Comparison of ENCODE assay signal across 19 cellular contexts in the genomic region with DNA sequence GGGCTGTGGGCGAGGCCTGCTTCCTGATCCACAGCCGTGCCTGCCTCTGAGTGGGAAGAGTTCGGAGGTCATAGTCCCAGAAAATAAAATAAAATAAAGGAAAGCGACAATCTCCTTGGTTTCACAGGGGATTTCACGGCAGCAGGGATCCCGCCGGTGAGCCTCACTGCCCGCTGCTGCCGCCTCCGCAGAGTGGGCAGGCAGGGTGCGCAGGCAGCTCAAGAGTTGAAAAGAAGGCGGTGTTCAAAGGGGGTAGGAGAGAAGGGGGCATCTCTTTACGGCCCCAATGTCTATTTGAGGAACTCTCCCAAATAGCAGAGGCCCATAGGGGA. TPM values are rescaled to one million over a fixed set of nuclear protein-coding genes. Genes with fewer than 3 reads are reported as not detected.
DNase-seq lines count a peak whose midpoint lies in the region; ATAC-seq and TF ChIP-seq lines count a peak whose summit lies in the region.
"Had no signal": no experiment of that assay in that cellular context is flagged by ENCODE, and none has a peak within 500 bp of the region (broad histone marks: within the 10 kb centered on the region; RNA-seq: fewer than 3 reads in every experiment).

No MANE protein-coding gene starts in this region.

- intact Hi-C loops in gastrocnemius medialis (cut with DNase I; ENCODE audit: low total_unique reads) = loop anchor here (10.0 kb wide), 2 partner anchors 952 to 1728 kb away; partner anchors contain the start of genes CD63 and RDH5
- intact Hi-C loops in spleen (cut with DNase I; ENCODE audit: low total_unique reads) = no loop called here

- H3K4me2 ChIP-seq in OCI-LY3 (ENCODE audit: low read length) = peak overlapping the region; percentile 95

- no peak for DNase-seq in CD4-positive, CD25-positive, alpha-beta regulatory T cell
- no peak for DNase-seq in fibroblast of villous mesenchyme (ENCODE audit: low read depth)
- DNase-seq in gastrocnemius medialis = no peak
- no peak for DNase-seq in spleen
- no peak for DNase-seq in mesenteric fat pad (ENCODE audit: low spot score)
- no peak for DNase-seq in iPS-NIHi7 (ENCODE audit: extremely low spot score)
- DNase-seq: activated CD4-positive, alpha-beta T cell treated with anti-CD3 and anti-CD28 coated beads for 36 hours; central memory CD4-positive, alpha-beta T cell; effector CD8-positive, alpha-beta T cell; NCI-H226; SJCRH30; stimulated activated naive CD4-positive, alpha-beta T cell treated with Interleukin-2 at 50 U/mL for 16 hours; T1000 had no signal

- no peak overlapping the region for H2AFZ ChIP-seq in OCI-LY3 (ENCODE audit: low read depth, low read length)

- H3K4me1 Mint-ChIP-seq in CD4-positive, CD25-positive, alpha-beta regulatory T cell = peaks cover 6 to 53% (median 19%) of the 10 kb centered on the region in 4 donors

- no peaks in the 10 kb centered on the region for H3K9me3 ChIP-seq in CD4-positive, CD25-positive, alpha-beta regulatory T cell (ENCODE audit: control insufficient read depth in 2 of 2, low read length in 2 of 2)
- H3K9me3 ChIP-seq in OCI-LY3 (ENCODE audit: insufficient read depth, low read length) (no peaks in the 10 kb centered on the region), gastrocnemius medialis (no peaks in the 10 kb centered on the region), spleen (no peaks in the 10 kb centered on the region)
- H3K9me3 ChIP-seq: ovary, SJCRH30, vagina had no signal

- H3K4me3 ChIP-seq in CD4-positive, CD25-positive, alpha-beta regulatory T cell (ENCODE audit: low read depth, low read length) = no peak overlapping the region
- H3K4me3 ChIP-seq in OCI-LY3 (ENCODE audit: low read length) (no peak overlapping the region), fibroblast of villous mesenchyme (ENCODE audit: low read depth, low read length) (peak overlapping the region; percentile 60), gastrocnemius medialis (peak overlapping the region; percentile 64 to 88 (median 80)), spleen (peak overlapping the region in 1 of 8 donors; percentile 77)

- peaks cover 0 to 3% (median 0%) of the 10 kb centered on the region in 7 donors for H3K9me3 Mint-ChIP-seq in CD4-positive, CD25-positive, alpha-beta regulatory T cell

- in situ Hi-C loops in gastrocnemius medialis (cut with MboI; ENCODE audit: low sequenced_read_pairs in 4 of 4) = loop anchor here in 3 of 4 donors (25.0 kb wide), 3 partner anchors 215 to 1715 kb away; partner anchors contain the start of genes GPR84 (in 2 of the 3), BLOC1S1 (in 1 of the 3), ITGA7 (in 1 of the 3) and RDH5 (in 1 of the 3)

- no peaks in the 10 kb centered on the region for H3K36me3 Mint-ChIP-seq in CD4-positive, CD25-positive, alpha-beta regulatory T cell

- no peak for TF ChIP-seq POLR2A in gastrocnemius medialis (IDR thresholded peaks at IDR 0.05)
- no peak for TF ChIP-seq POLR2A in spleen (IDR thresholded peaks at IDR 0.05)

- 20 to 40% (median 27%) methylated on average over 13 of the region's 13 CpGs for WGBS in spleen, 5 donors

- no peaks in the 10 kb centered on the region for H4K20me1 ChIP-seq in OCI-LY3 (ENCODE audit: insufficient read depth, low read length)

- H3K9ac ChIP-seq in OCI-LY3 (ENCODE audit: low read length) = no peak overlapping the region

- no peak overlapping the region for H3K27ac ChIP-seq in CD4-positive, CD25-positive, alpha-beta regulatory T cell (ENCODE audit: insufficient read depth, low read length, poor library complexity, severe bottlenecking)
- H3K27ac ChIP-seq in OCI-LY3 (ENCODE audit: low read length) = no peak overlapping the region
- H3K27ac ChIP-seq in gastrocnemius medialis = peak overlapping the region; percentile 94 to 100 (median 98)
- H3K27ac ChIP-seq in spleen = no peak overlapping the region
- H3K27ac ChIP-seq: vagina had no signal

- no peak for ATAC-seq in CD4-positive, CD25-positive, alpha-beta regulatory T cell (ENCODE audit: low read depth in 2 of 2)
- ATAC-seq in gastrocnemius medialis (no peak), HG03139 (IDR thresholded peaks at IDR 0.05; ENCODE audit: unreplicated experiment) (no peak)

- TF ChIP-seq CTCF in OCI-LY3 (IDR thresholded peaks at IDR 0.05; ENCODE audit: low read depth, low read length) (no peak), fibroblast of villous mesenchyme (IDR thresholded peaks at IDR 0.05; ENCODE audit: insufficient read depth, low read depth, low read length) (no peak), gastrocnemius medialis (IDR thresholded peaks at IDR 0.05 in 4 of 5, conservative IDR thresholded peaks at IDR 0.05 in 1 of 5) (no peak), spleen (IDR thresholded peaks at IDR 0.05 in 8 of 11, conservative IDR thresholded peaks at IDR 0.05 in 3 of 11) (no peak)

- H3K79me2 ChIP-seq in OCI-LY3 (ENCODE audit: low read length) = no peaks in the 10 kb centered on the region

- H3K27me3 ChIP-seq in CD4-positive, CD25-positive, alpha-beta regulatory T cell (ENCODE audit: control insufficient read depth, insufficient read depth, low read length) = peaks cover 32% of the 10 kb centered on the region
- H3K27me3 ChIP-seq in OCI-LY3 (ENCODE audit: low read depth, low read length) (no peaks in the 10 kb centered on the region), gastrocnemius medialis (peaks cover 0 to 4% (median 0%) of the 10 kb centered on the region in 3 donors), spleen (replicated peaks in 1 of 7) (peaks cover 24 to 100% (median 100%) of the 10 kb centered on the region in 7 donors)
- H3K27me3 ChIP-seq: ovary had no signal

- no peaks in the 10 kb centered on the region for H3K36me3 ChIP-seq in CD4-positive, CD25-positive, alpha-beta regulatory T cell (ENCODE audit: control insufficient read depth, insufficient read depth, low read length)
- no peaks in the 10 kb centered on the region for H3K36me3 ChIP-seq in OCI-LY3 (replicated peaks; ENCODE audit: low read depth, low read length)
- no peaks in the 10 kb centered on the region for H3K36me3 ChIP-seq in gastrocnemius medialis
- no peaks in the 10 kb centered on the region for H3K36me3 ChIP-seq in spleen
- H3K36me3 ChIP-seq: ovary, SJCRH30, vagina had no signal

- H3K4me3 Mint-ChIP-seq in CD4-positive, CD25-positive, alpha-beta regulatory T cell = peak overlapping the region; percentile 56 to 82 (median 75)

- peaks cover 47% of the 10 kb centered on the region for H3K4me1 ChIP-seq in CD4-positive, CD25-positive, alpha-beta regulatory T cell (ENCODE audit: control insufficient read depth, insufficient read depth, low read length, poor library complexity, severe bottlenecking)
- H3K4me1 ChIP-seq in OCI-LY3 (ENCODE audit: low read length) = peaks cover 28% of the 10 kb centered on the region
- H3K4me1 ChIP-seq in gastrocnemius medialis = peaks cover 29 to 35% of the 10 kb centered on the region in 2 donors
- peaks cover 19 to 58% (median 47%) of the 10 kb centered on the region in 6 donors for H3K4me1 ChIP-seq in spleen
- H3K4me1 ChIP-seq: SJCRH30 had no signal

- no peak overlapping the region for H3K27ac Mint-ChIP-seq in CD4-positive, CD25-positive, alpha-beta regulatory T cell
- H3K27ac Mint-ChIP-seq: activated CD4-positive, alpha-beta T cell treated with anti-CD3 and anti-CD28 coated beads for 36 hours had no signal

- peaks cover 99% of the 10 kb centered on the region for H3K27me3 Mint-ChIP-seq in CD4-positive, CD25-positive, alpha-beta regulatory T cell

RNA-seq across cellular contexts. Expression of gene HOXC9, which starts 3.1 kb away (rescaled TPM):
- not detected for total RNA-seq in CD4-positive, CD25-positive, alpha-beta regulatory T cell
- polyA plus RNA-seq in CD4-positive, CD25-positive, alpha-beta regulatory T cell = not detected
- total RNA-seq in fibroblast of villous mesenchyme = 0.86 and 7.4 TPM in 2 replicates
- total RNA-seq in gastrocnemius medialis = 10 to 100 TPM; 13.6 to 37.7 (median 26.3) TPM
- total RNA-seq in spleen = not detected
- under 1 TPM in 1 of 3 donors, not detected in 2; 0.05 TPM for polyA plus RNA-seq in spleen
- total RNA-seq in mesenteric fat pad = 0.42 TPM
- total RNA-seq: activated CD4-positive, alpha-beta T cell treated with anti-CD3 and anti-CD28 coated beads for 36 hours; lung microvascular endothelial cell; vagina had no signal

RNA-seq across cellular contexts. Expression of gene HOXC10, which starts 11.9 kb away (rescaled TPM):
- total RNA-seq in CD4-positive, CD25-positive, alpha-beta regulatory T cell = not detected
- polyA plus RNA-seq in CD4-positive, CD25-positive, alpha-beta regulatory T cell = not detected
- 0.43 and 5.2 TPM in 2 replicates for total RNA-seq in fibroblast of villous mesenchyme
- total RNA-seq in gastrocnemius medialis = 10 to 100 TPM; 23.9 to 48.3 (median 40.3) TPM
- total RNA-seq in spleen = not detected
- not detected for polyA plus RNA-seq in spleen
- total RNA-seq in mesenteric fat pad = 0.16 TPM
- total RNA-seq: activated CD4-positive, alpha-beta T cell treated with anti-CD3 and anti-CD28 coated beads for 36 hours; lung microvascular endothelial cell; vagina had no signal

RNA-seq across cellular contexts. Expression of gene HOXC8, which starts 11.9 kb away (rescaled TPM):
- total RNA-seq in CD4-positive, CD25-positive, alpha-beta regulatory T cell = not detected
- not detected for polyA plus RNA-seq in CD4-positive, CD25-positive, alpha-beta regulatory T cell
- 0.86 and 2.6 TPM in 2 replicates for total RNA-seq in fibroblast of villous mesenchyme
- 1 to 10 TPM; 3.3 to 4.9 (median 3.8) TPM for total RNA-seq in gastrocnemius medialis
- not detected for total RNA-seq in spleen
- under 1 TPM in 2 of 3 donors, not detected in 1; 0.04 to 0.10 TPM for polyA plus RNA-seq in spleen
- 0.35 TPM for total RNA-seq in mesenteric fat pad
- total RNA-seq: activated CD4-positive, alpha-beta T cell treated with anti-CD3 and anti-CD28 coated beads for 36 hours; lung microvascular endothelial cell; SJCRH30; vagina had no signal

RNA-seq across cellular contexts. Expression of gene HOTAIR, which starts 22.1 kb away (rescaled TPM):
- total RNA-seq in CD4-positive, CD25-positive, alpha-beta regulatory T cell = not detected
- polyA plus RNA-seq in CD4-positive, CD25-positive, alpha-beta regulatory T cell = not detected
- total RNA-seq in fibroblast of villous mesenchyme = 0.86 and 3.2 TPM in 2 replicates
- under 1 TPM in 3 of 4 donors, not detected in 1; 0.35 to 0.83 (median 0.56) TPM for total RNA-seq in gastrocnemius medialis
- not detected for total RNA-seq in spleen
- not detected for polyA plus RNA-seq in spleen
- not detected for total RNA-seq in mesenteric fat pad
- total RNA-seq: activated CD4-positive, alpha-beta T cell treated with anti-CD3 and anti-CD28 coated beads for 36 hours; lung microvascular endothelial cell; vagina had no signal
- polyA plus RNA-seq: adipose tissue had no signal

RNA-seq across cellular contexts. Expression of gene HOXC11, which starts 23.9 kb away (rescaled TPM):
- not detected for total RNA-seq in CD4-positive, CD25-positive, alpha-beta regulatory T cell
- polyA plus RNA-seq in CD4-positive, CD25-positive, alpha-beta regulatory T cell = not detected
- total RNA-seq in fibroblast of villous mesenchyme (0.86 and 2.9 TPM in 2 replicates), gastrocnemius medialis (1 to 10 TPM in 1 of 4 donors, under 1 TPM in 3; 0.24 to 1.1 (median 0.44) TPM), spleen (not detected), mesenteric fat pad (not detected)
- polyA plus RNA-seq in spleen = not detected
- total RNA-seq: activated CD4-positive, alpha-beta T cell treated with anti-CD3 and anti-CD28 coated beads for 36 hours; lung microvascular endothelial cell; vagina had no signal
- polyA plus RNA-seq: adipose tissue had no signal

Comparison
In these comparisons a context has a peak if more than half of its experiments do, and no peak if none do; other contexts are left out.
1. H3K27ac ChIP-seq: peak in gastrocnemius medialis (4 of 4); none in CD4-positive, CD25-positive, alpha-beta regulatory T cell (single experiment), OCI-LY3 (single experiment) and spleen (0 of 8).
2. H3K4me3 ChIP-seq: peak in fibroblast of villous mesenchyme (single experiment) and gastrocnemius medialis (4 of 4); none in CD4-positive, CD25-positive, alpha-beta regulatory T cell (single experiment) and OCI-LY3 (single experiment).